8 cellular contexts compared by ENCODE assay signal in the genomic region with DNA sequence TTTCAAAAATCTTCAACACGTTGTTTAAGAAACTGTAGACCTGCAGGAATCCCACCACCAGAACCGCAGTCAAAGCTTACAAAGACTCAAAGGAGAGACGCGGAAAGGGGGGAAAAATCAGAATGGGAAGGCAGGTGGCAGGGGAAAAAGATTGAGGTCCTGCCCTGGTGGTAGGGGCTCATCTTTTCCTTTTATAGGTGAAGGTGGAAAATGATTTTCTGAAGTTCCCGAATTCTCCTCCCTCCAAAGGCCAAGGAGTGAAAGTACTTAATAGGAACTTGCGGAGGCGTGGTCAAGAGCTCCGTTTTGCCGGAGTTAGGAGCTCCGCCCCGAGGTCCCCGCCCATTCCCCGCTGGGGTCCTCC. TPM values are rescaled to one million over a fixed set of nuclear protein-coding genes. Genes with fewer than 3 reads are reported as not detected.
DNase-seq lines count a peak whose midpoint lies in the region; TF ChIP-seq lines count a peak whose summit lies in the region.

No MANE protein-coding gene starts in this region.

- no peaks in the 10 kb centered on the region for H4K20me1 ChIP-seq in mammary epithelial cell (ENCODE audit: insufficient read depth, low read length)

- peak overlapping the region; percentile 88 for H2AFZ ChIP-seq in mammary epithelial cell (ENCODE audit: low read depth, low read length)

- CTCF ChIA-PET in HEK293T (lab: Yijun Ruan, JAX): no interaction called here
- CTCF ChIA-PET in mammary epithelial cell (lab: Charles Lee; ENCODE audit: low non-redundant PET): interaction anchor here (0.5 kb wide), 1 partner anchor 17 kb away, joined by 3 read pairs; no protein-coding TSS in a partner anchor

- POLR2A ChIA-PET in HEK293T (lab: Yijun Ruan, JAX): interaction anchor here (0.6 to 2.4 kb wide), 17 partner anchors 8 to 615 kb away, joined by 3 to 20 read pairs (median 4); a partner anchor contains a TSS

- WGBS in mammary epithelial cell (ENCODE audit: low coverage, missing lambda C conversion rate): 3% methylated on average over 7 of the region's 13 CpGs

- in situ Hi-C loops in SK-MEL-5 (cut with HindIII; ENCODE audit: low pct_unique_long_range_greater_than_20kb, low sequenced_read_pairs) (no loop called here), mammary epithelial cell (cut with MboI; ENCODE audit: low sequenced_read_pairs in 2 of 2) (no loop called here)

- intact Hi-C loops in mammary epithelial cell (cut with micrococcal nuclease): loop anchor here (1.0 to 5.0 kb wide), 6 partner anchors 16 to 172 kb away; no protein-coding TSS in a partner anchor

- peak overlapping the region; percentile 87 for H3K4me2 ChIP-seq in mammary epithelial cell (ENCODE audit: insufficient read depth, low read depth, low read length)

- peaks cover 5% of the 10 kb centered on the region for H3K4me1 ChIP-seq in mammary epithelial cell (ENCODE audit: insufficient read depth, low read length)

- H3K27ac ChIP-seq in mammary epithelial cell (ENCODE audit: insufficient read depth, low read depth, low read length): peak overlapping the region; percentile 97

- H3K4me3 ChIP-seq in mammary epithelial cell (replicated peaks in 1 of 3; ENCODE audit: insufficient read depth in 1 of 3, low read depth in 2 of 3, low read length in 3 of 3): peak overlapping the region; percentile 63 to 94 (median 71)

- H3K27me3 ChIP-seq in mammary epithelial cell (ENCODE audit: insufficient read depth, low read length): no peaks in the 10 kb centered on the region

- peak overlapping the region; percentile 98 for H3K9ac ChIP-seq in mammary epithelial cell (ENCODE audit: insufficient read depth, low read length)

- BruUV-seq in mammary epithelial cell (replicated peaks; lab: Mats Ljungman, UMichigan): no TSS peak

- peak; percentile 95 for DNase-seq in AG08395 (ENCODE audit: low spot score)
- peak; percentile 91 for DNase-seq in HEK293T (ENCODE audit: extremely low spot score)
- peak; percentile 92 for DNase-seq in SK-MEL-5 (ENCODE audit: low read depth, low spot score)
- no peak for DNase-seq in mammary epithelial cell
- DNase-seq in iris pigment epithelial cell (ENCODE audit: low read depth): peak; percentile 98
- DNase-seq in stimulated activated CD4-positive, alpha-beta T cell treated with anti-CD3 and anti-CD28 coated beads, Interleukin-1b, Interleukin-23, amount 100 ng/mL, for 1 hour (ENCODE audit: low read depth in 2 of 2): peak; percentile 64 to 65
- no peak for DNase-seq in C1 segment of cervical spinal cord (lab: John Stamatoyannopoulos, UW)
- DNase-seq in D341Med (ENCODE audit: low spot score): no peak

- no peaks in the 10 kb centered on the region for H3K9me3 ChIP-seq in mammary epithelial cell (replicated peaks; ENCODE audit: insufficient read depth, low read length)

- TF ChIP-seq CTCF in mammary epithelial cell (conservative IDR thresholded peaks at IDR 0.05 in 1 of 2, IDR thresholded peaks at IDR 0.05 in 1 of 2; ENCODE audit: extremely low read depth in 1 of 2, insufficient read depth in 1 of 2, low read depth in 1 of 2, low read length in 2 of 2): no peak

- no peaks in the 10 kb centered on the region for H3K36me3 ChIP-seq in mammary epithelial cell (ENCODE audit: insufficient read depth, low read length)

- H3K79me2 ChIP-seq in mammary epithelial cell (ENCODE audit: insufficient read depth, low read length): peaks cover 49% of the 10 kb centered on the region

- dilution Hi-C loops in mammary epithelial cell (cut with HindIII; ENCODE audit: low sequenced_read_pairs): no loop called here

TF ChIP-seq in HEK293T, 16 proteins besides CTCF, POLR2A, EP300 and RAD21:
- TF ChIP-seq TARDBP (IDR thresholded peaks at IDR 0.05): no peak
- no peak for TF ChIP-seq HDGF (IDR thresholded peaks at IDR 0.05; ENCODE audit: borderline replicate concordance)
- TF ChIP-seq ARNT (IDR thresholded peaks at IDR 0.05): no peak
- no peak for TF ChIP-seq FOXM1 (IDR thresholded peaks at IDR 0.05; ENCODE audit: borderline replicate concordance)
- no peak for TF ChIP-seq FOXA1 (IDR thresholded peaks at IDR 0.05)
- no peak for TF ChIP-seq ELF4 (IDR thresholded peaks at IDR 0.05)
- TF ChIP-seq FOXK2 (IDR thresholded peaks at IDR 0.05): no peak
- TF ChIP-seq L3MBTL2 (conservative IDR thresholded peaks at IDR 0.05): no peak; the same call in 1 of the 2 replicates
- no peak for TF ChIP-seq LEF1 (IDR thresholded peaks at IDR 0.05; ENCODE audit: borderline replicate concordance)
- no peak for TF ChIP-seq CTBP1 (IDR thresholded peaks at IDR 0.05; ENCODE audit: borderline replicate concordance)

RNA-seq across cellular contexts. Expression of a gene that starts 0.7 kb away (rescaled TPM):
- 23.5 and 34.9 TPM in 2 replicates for total RNA-seq in SK-MEL-5 (2014; rRNA removed; shearing (Covaris generic))
- 8.6 and 12.7 TPM in 2 replicates for polyA plus RNA-seq in SK-MEL-5 (2015; cell fraction: cytosol; rRNA removed)
- 18.4 and 22.9 TPM in 2 replicates for polyA plus RNA-seq in SK-MEL-5 (2015; cell fraction: nucleus; rRNA removed)
- 10 to 100 TPM in 1 of 2 donors, 1 to 10 TPM in 1; 9.3 to 25.0 TPM for total RNA-seq in mammary epithelial cell
- polyA plus RNA-seq in mammary epithelial cell: 10.1 TPM
- polyA minus RNA-seq in mammary epithelial cell: not detected

RNA-seq across cellular contexts. Expression of a gene that starts 1.2 kb away (rescaled TPM):
- total RNA-seq in SK-MEL-5 (2014; rRNA removed; shearing (Covaris generic)): 17.5 and 20.3 TPM in 2 replicates
- polyA plus RNA-seq in SK-MEL-5 (2015; cell fraction: cytosol; rRNA removed): 10.3 and 10.6 TPM in 2 replicates
- 7.1 TPM in 2 replicates for polyA plus RNA-seq in SK-MEL-5 (2015; cell fraction: nucleus; rRNA removed)
- total RNA-seq in mammary epithelial cell: 10 to 100 TPM; 51.1 to 59.0 TPM
- polyA plus RNA-seq in mammary epithelial cell: 11.9 TPM
- polyA minus RNA-seq in mammary epithelial cell: 27.4 TPM

RNA-seq across cellular contexts. Expression of a gene that starts 46.5 kb away (rescaled TPM):
- total RNA-seq in SK-MEL-5 (2014; rRNA removed; shearing (Covaris generic)): 22.3 and 29.3 TPM in 2 replicates
- 49.2 and 53.4 TPM in 2 replicates for polyA plus RNA-seq in SK-MEL-5 (2015; cell fraction: cytosol; rRNA removed)
- 27.7 and 42.3 TPM in 2 replicates for polyA plus RNA-seq in SK-MEL-5 (2015; cell fraction: nucleus; rRNA removed)
- total RNA-seq in mammary epithelial cell: 100 to 1,000 TPM; 123 to 133 TPM
- 47.0 TPM for polyA plus RNA-seq in mammary epithelial cell
- polyA minus RNA-seq in mammary epithelial cell: 80.5 TPM

Comparison
In these comparisons a context has a peak if more than half of its experiments do, and no peak if none do; other contexts are left out.
1. DNase-seq: peak in AG08395 (single experiment), HEK293T (single experiment), SK-MEL-5 (single experiment), iris pigment epithelial cell (single experiment) and stimulated activated CD4-positive, alpha-beta T cell treated with anti-CD3 and anti-CD28 coated beads, Interleukin-1b, Interleukin-23, amount 100 ng/mL, for 1 hour (2 of 2); none in mammary epithelial cell (single experiment), C1 segment of cervical spinal cord (0 of 14) and D341Med (single experiment).